In the genomic region with DNA sequence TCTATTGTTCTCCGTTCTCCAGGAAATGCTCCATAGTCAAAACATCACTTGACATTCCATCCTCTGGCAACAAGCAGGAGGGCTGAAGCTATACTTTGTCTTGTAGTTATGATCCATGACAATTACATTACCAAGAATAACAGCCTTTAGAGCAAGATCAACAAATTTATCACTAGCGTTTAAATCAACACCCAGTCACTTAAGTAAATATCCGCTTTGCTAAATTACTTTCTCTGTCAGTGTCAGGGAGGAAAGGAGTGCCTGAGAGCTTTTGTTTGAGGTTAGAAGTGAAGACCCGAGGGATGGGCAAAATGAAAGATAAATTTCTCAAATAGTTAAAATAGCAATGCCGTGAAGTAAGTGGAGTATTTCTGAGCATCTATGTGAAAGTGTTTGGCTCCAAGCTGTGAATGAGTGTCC, we compare ENCODE assay signal across 11 cellular contexts.
DNase-seq lines count a peak whose midpoint lies in the region; ATAC-seq and TF ChIP-seq lines count a peak whose summit lies in the region.
"Had no signal": no experiment of that assay in that cellular context is flagged by ENCODE, and none has a peak within 500 bp of the region (broad histone marks: within the 10 kb centered on the region; RNA-seq: fewer than 3 reads in every experiment).

No MANE protein-coding gene starts in this region.

- POLR2A ChIA-PET in HEK293 (lab: Yijun Ruan, JAX): interaction anchor here (0.6 to 0.9 kb wide), 2 partner anchors 54 to 1119 kb away, joined by 3 to 4 read pairs; no protein-coding TSS in a partner anchor

- H3K27me3 ChIP-seq in osteoblast (ENCODE audit: insufficient read depth, low read length): no peaks in the 10 kb centered on the region

- no peak overlapping the region for H3K4me3 ChIP-seq in HEK293 (ENCODE audit: low read depth, low read length)
- H3K4me3 ChIP-seq in osteoblast (ENCODE audit: insufficient read depth, low read length): peak overlapping the region; percentile 24

- H3K9me3 ChIP-seq in HEK293 (ENCODE audit: control insufficient read depth, insufficient read depth, low read depth, low read length): no peaks in the 10 kb centered on the region
- no peaks in the 10 kb centered on the region for H3K9me3 ChIP-seq in osteoblast (ENCODE audit: low read depth, low read length)

- H3K36me3 ChIP-seq in HEK293 (ENCODE audit: control insufficient read depth in 2 of 2, insufficient read depth in 1 of 2, low read length in 2 of 2) (no peaks in the 10 kb centered on the region), osteoblast (ENCODE audit: insufficient read depth, low read length) (no peaks in the 10 kb centered on the region)

- CTCF ChIA-PET in HEK293 (lab: Yijun Ruan, JAX): interaction anchor here (0.6 to 1.1 kb wide), 3 partner anchors 22 to 264 kb away, joined by 3 to 4 read pairs (median 3); no protein-coding TSS in a partner anchor

- TF ChIP-seq CTCF in HEK293 (tag by site-specific recombination; IDR thresholded peaks at IDR 0.05): no peak
- no peak for TF ChIP-seq CTCF in osteoblast (IDR thresholded peaks at IDR 0.05; ENCODE audit: extremely low read depth, low read depth, low read length)

- no peak for ATAC-seq in HG02885 (IDR thresholded peaks at IDR 0.05; ENCODE audit: poor library complexity, unreplicated experiment)
- ATAC-seq: activated T-cell treated with anti-CD3 and anti-CD28 coated beads, Interleukin-2, amount 50 U/mL, for 4 hours had no signal

- peak overlapping the region; percentile 69 for H3K4me2 ChIP-seq in osteoblast (ENCODE audit: insufficient read depth, low read length)

- peak overlapping the region; percentile 55 for H2AFZ ChIP-seq in osteoblast (ENCODE audit: low read length)

- H3K79me2 ChIP-seq in osteoblast (ENCODE audit: insufficient read depth, low read length): no peaks in the 10 kb centered on the region

- H4K20me1 ChIP-seq in osteoblast (ENCODE audit: insufficient read depth, low read length): no peaks in the 10 kb centered on the region

- H3K27ac ChIP-seq in HEK293 (ENCODE audit: extremely low read depth, low read depth, low read length) (peak overlapping the region; percentile 52; the same call in 1 of the 2 replicates), osteoblast (ENCODE audit: low read depth, low read length) (peak overlapping the region; percentile 56)

- H3K4me1 ChIP-seq in HEK293 (ENCODE audit: control insufficient read depth, insufficient read depth, low read length) (peaks cover 6% of the 10 kb centered on the region), osteoblast (ENCODE audit: insufficient read depth, low read length) (peaks cover 24% of the 10 kb centered on the region)

- DNase-seq in NCI-H510A (lab: John Stamatoyannopoulos, UW) (peak; percentile 36), dermis microvascular lymphatic vessel endothelial cell (ENCODE audit: low read depth in 2 of 2) (peak; percentile 37 to 92), osteoblast (ENCODE audit: insufficient read length, low spot score, missing footprints) (no peak), retina (no peak), GM19238 (ENCODE audit: insufficient read length, low spot score) (no peak), amniotic stem cell (lab: John Stamatoyannopoulos, UW) (no peak)
- DNase-seq: activated T-cell treated with anti-CD3 and anti-CD28 coated beads, Interleukin-2, amount 50 U/mL, for 4 hours; Calu3; stimulated activated CD4-positive, alpha-beta T cell treated with anti-CD3 and anti-CD28 coated beads, Interleukin-12 subunit alpha, Interleukin-12 subunit beta, amount 100 ng/mL, for 4 hours had no signal

TF ChIP-seq in HEK293, 187 proteins besides CTCF, POLR2A, EP300 and RAD21 (continues in another document):
- TF ChIP-seq ZNF639 (tag by site-specific recombination; IDR thresholded peaks at IDR 0.05) (peak; percentile 64; the same call in 1 of the 2 replicates), ZNF202 (tag by site-specific recombination; IDR thresholded peaks at IDR 0.05; ENCODE audit: borderline replicate concordance) (no peak), ZNF558 (tag by site-specific recombination; IDR thresholded peaks at IDR 0.05) (0 out of 2 replicates have a peak, but pooled peaks have one; percentile 42), ZNF654 (tag by site-specific recombination; IDR thresholded peaks at IDR 0.05; ENCODE audit: low read depth) (0 out of 2 replicates have a peak, but pooled peaks have one; percentile 8), ZNF596 (tag by site-specific recombination; IDR thresholded peaks at IDR 0.05) (peak; percentile 42; the same call in 1 of the 2 replicates), ZNF324 (tag by site-specific recombination; IDR thresholded peaks at IDR 0.05) (peak; percentile 69; the same call in 1 of the 2 replicates), GLIS2 (tag by site-specific recombination; IDR thresholded peaks at IDR 0.05) (no peak), ZNF423 (tag by site-specific recombination; IDR thresholded peaks at IDR 0.05) (no peak), ZNF211 (tag by site-specific recombination; IDR thresholded peaks at IDR 0.05; ENCODE audit: low read depth) (no peak), ZNF18 (tag by site-specific recombination; IDR thresholded peaks at IDR 0.05) (peak; percentile 77), ZNF146 (tag by site-specific recombination; IDR thresholded peaks at IDR 0.05) (peak; percentile 18; the same call in 1 of the 2 replicates), ZNF398 (tag by site-specific recombination; IDR thresholded peaks at IDR 0.05) (no peak), ZNF16 (tag by site-specific recombination; IDR thresholded peaks at IDR 0.05; ENCODE audit: low read depth) (no peak)
- TF ChIP-seq, protein P1, sequence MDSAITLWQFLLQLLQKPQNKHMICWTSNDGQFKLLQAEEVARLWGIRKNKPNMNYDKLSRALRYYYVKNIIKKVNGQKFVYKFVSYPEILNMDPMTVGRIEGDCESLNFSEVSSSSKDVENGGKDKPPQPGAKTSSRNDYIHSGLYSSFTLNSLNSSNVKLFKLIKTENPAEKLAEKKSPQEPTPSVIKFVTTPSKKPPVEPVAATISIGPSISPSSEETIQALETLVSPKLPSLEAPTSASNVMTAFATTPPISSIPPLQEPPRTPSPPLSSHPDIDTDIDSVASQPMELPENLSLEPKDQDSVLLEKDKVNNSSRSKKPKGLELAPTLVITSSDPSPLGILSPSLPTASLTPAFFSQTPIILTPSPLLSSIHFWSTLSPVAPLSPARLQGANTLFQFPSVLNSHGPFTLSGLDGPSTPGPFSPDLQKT (IDR thresholded peaks at IDR 0.05; ENCODE audit: borderline replicate concordance, low read depth, low read length): no peak
- TF ChIP-seq, protein P2, sequence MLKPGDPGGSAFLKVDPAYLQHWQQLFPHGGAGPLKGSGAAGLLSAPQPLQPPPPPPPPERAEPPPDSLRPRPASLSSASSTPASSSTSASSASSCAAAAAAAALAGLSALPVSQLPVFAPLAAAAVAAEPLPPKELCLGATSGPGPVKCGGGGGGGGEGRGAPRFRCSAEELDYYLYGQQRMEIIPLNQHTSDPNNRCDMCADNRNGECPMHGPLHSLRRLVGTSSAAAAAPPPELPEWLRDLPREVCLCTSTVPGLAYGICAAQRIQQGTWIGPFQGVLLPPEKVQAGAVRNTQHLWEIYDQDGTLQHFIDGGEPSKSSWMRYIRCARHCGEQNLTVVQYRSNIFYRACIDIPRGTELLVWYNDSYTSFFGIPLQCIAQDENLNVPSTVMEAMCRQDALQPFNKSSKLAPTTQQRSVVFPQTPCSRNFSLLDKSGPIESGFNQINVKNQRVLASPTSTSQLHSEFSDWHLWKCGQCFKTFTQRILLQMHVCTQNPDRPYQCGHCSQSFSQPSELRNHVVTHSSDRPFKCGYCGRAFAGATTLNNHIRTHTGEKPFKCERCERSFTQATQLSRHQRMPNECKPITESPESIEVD (tag by site-specific recombination; IDR thresholded peaks at IDR 0.05): peak; percentile 97

Comparison
In these comparisons a context has a peak if more than half of its experiments do, and no peak if none do; other contexts are left out.
1. DNase-seq: peak in NCI-H510A (single experiment) and dermis microvascular lymphatic vessel endothelial cell (2 of 2); none in osteoblast (single experiment), retina (single experiment), GM19238 (single experiment) and amniotic stem cell (single experiment).